9 cellular contexts compared by ENCODE assay signal in the genomic region with DNA sequence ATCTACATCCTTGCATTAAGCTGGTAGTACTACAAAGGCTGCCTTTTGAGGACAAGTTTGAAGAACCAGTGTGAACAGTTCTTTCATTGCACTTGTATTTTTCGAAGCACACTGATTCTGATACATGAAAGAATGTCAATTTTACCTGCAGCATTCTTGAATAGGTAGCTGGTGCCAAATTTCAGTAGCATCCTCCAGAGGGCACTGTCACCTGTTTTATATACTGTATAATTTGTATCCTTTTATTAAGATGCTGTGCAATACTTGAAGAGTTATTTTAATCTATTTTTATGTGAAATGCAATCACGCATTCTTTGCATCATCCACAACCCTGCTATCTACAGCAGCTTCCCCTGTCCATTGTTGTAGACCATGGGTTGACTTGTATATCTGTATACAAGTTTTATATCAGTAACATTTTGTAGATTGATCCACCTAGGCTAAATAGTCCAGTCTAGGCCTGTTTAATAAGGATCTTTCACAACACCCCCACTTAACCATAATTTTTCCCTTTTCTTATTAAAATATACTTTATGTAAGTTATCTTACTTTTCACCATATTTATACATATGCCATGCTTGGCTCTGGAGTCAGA.
DNase-seq lines count a peak whose midpoint lies in the region; ATAC-seq, FAIRE-seq and TF ChIP-seq lines count a peak whose summit lies in the region.
"Had no signal": no experiment of that assay in that cellular context is flagged by ENCODE, and none has a peak within 500 bp of the region (broad histone marks: within the 10 kb centered on the region; RNA-seq: fewer than 3 reads in every experiment).

No MANE protein-coding gene starts in this region.

- ATAC-seq in GM21528 (IDR thresholded peaks at IDR 0.05; ENCODE audit: low FRiP score, unreplicated experiment) (no peak), natural killer cell (no peak)

- FAIRE-seq in GM12892 (lab: Jason Lieb, UNC): no peak

- H2BK15ac ChIP-seq in mesendoderm (replicated peaks; ENCODE audit: low read depth): no peak overlapping the region

- H3K4me2 ChIP-seq in mesendoderm (ENCODE audit: low read length): no peak overlapping the region

- no peak overlapping the region for H4K8ac ChIP-seq in mesendoderm (ENCODE audit: low read depth, low read length)

- H3K27me3 ChIP-seq in brain microvascular endothelial cell (replicated peaks): no peaks in the 10 kb centered on the region
- H3K27me3 ChIP-seq in mesendoderm (ENCODE audit: insufficient read depth, low read length, poor library complexity): no peaks in the 10 kb centered on the region
- H3K27me3 ChIP-seq: upper lobe of left lung had no signal

- WGBS in mesendoderm (ENCODE audit: extremely low coverage, insufficient coverage, low lambda C conversion rate): no CpG with 5 or more reads among the region's 2 CpGs

- H3K4me1 ChIP-seq in mesendoderm (ENCODE audit: control insufficient read depth, low read depth, low read length): peaks cover 4% of the 10 kb centered on the region
- H3K4me1 ChIP-seq: upper lobe of left lung had no signal

- no peak overlapping the region for H3K56ac ChIP-seq in mesendoderm (ENCODE audit: low read length)

- H3K9me3 Mint-ChIP-seq in natural killer cell: peaks cover 13 to 14% of the 10 kb centered on the region in 2 donors

- no peak overlapping the region for H3K4me3 Mint-ChIP-seq in natural killer cell

- no peak for TF ChIP-seq POLR2A in GM12892 (IDR thresholded peaks at IDR 0.05; ENCODE audit: low read depth, low read length)

- H3K4me1 Mint-ChIP-seq in natural killer cell: no peaks in the 10 kb centered on the region

- no peak overlapping the region for H3K27ac ChIP-seq in brain microvascular endothelial cell
- no peak overlapping the region for H3K27ac ChIP-seq in mesendoderm (ENCODE audit: low read depth, low read length)
- H3K27ac ChIP-seq: upper lobe of left lung had no signal

- 0 out of 3 replicates have a peak, but pooled peaks have one; percentile 28 for TF ChIP-seq CTCF in GM12872 (IDR thresholded peaks at IDR 0.05; ENCODE audit: insufficient read depth, low read depth, low read length)
- peak; percentile 67 for TF ChIP-seq CTCF in brain microvascular endothelial cell (IDR thresholded peaks at IDR 0.05; ENCODE audit: low read depth, low read length, missing control alignments)
- TF ChIP-seq CTCF in natural killer cell (IDR thresholded peaks at IDR 0.05): no peak

- no peaks in the 10 kb centered on the region for H3K27me3 Mint-ChIP-seq in natural killer cell (ENCODE audit: low read depth in 2 of 2)

- intact Hi-C loops in natural killer cell (cut with micrococcal nuclease): no loop called here

- H3K4ac ChIP-seq in mesendoderm (ENCODE audit: low read depth, low read length): no peak overlapping the region

- in situ Hi-C loops in brain microvascular endothelial cell (cut with HindIII; ENCODE audit: low pct_ligation_motif_present, low sequenced_read_pairs): no loop called here

- H3K9ac ChIP-seq in mesendoderm (ENCODE audit: low read length): no peak overlapping the region

- no peaks in the 10 kb centered on the region for H3K36me3 Mint-ChIP-seq in natural killer cell

- H3K18ac ChIP-seq in mesendoderm (ENCODE audit: low read length): no peak overlapping the region

- H2BK120ac ChIP-seq in mesendoderm (ENCODE audit: low read depth, low read length): no peak overlapping the region

- H4K5ac ChIP-seq in mesendoderm (ENCODE audit: low read length): no peak overlapping the region

- no peaks in the 10 kb centered on the region for H3K79me1 ChIP-seq in mesendoderm (ENCODE audit: low read length)

- H3K79me2 ChIP-seq in mesendoderm (ENCODE audit: control insufficient read depth, insufficient read depth, low read length): no peaks in the 10 kb centered on the region

- no peak overlapping the region for H2AK5ac ChIP-seq in mesendoderm (ENCODE audit: low read length)

- DNase-seq in NCI-H146 (lab: John Stamatoyannopoulos, UW) (peak; percentile 67), brain microvascular endothelial cell (peak; percentile 12), mesendoderm (peak; percentile 11), GM12892 (ENCODE audit: insufficient read length) (no peak), natural killer cell (no peak), GM19238 (ENCODE audit: insufficient read length, low spot score) (no peak)

- H3K36me3 ChIP-seq in brain microvascular endothelial cell (replicated peaks): no peaks in the 10 kb centered on the region
- H3K36me3 ChIP-seq in mesendoderm (ENCODE audit: control insufficient read depth, insufficient read depth, low read length): no peaks in the 10 kb centered on the region
- H3K36me3 ChIP-seq: upper lobe of left lung had no signal

- H2BK5ac ChIP-seq in mesendoderm (ENCODE audit: low read length): no peak overlapping the region

- no peak overlapping the region for H3K4me3 ChIP-seq in brain microvascular endothelial cell (ENCODE audit: low read depth, low read length)
- H3K4me3 ChIP-seq in mesendoderm (ENCODE audit: low read length): no peak overlapping the region
- H3K4me3 ChIP-seq: upper lobe of left lung had no signal

- no peak overlapping the region for H3K23ac ChIP-seq in mesendoderm (ENCODE audit: low read length)

- no peak overlapping the region for H3K27ac Mint-ChIP-seq in natural killer cell

Comparison
In these comparisons a context has a peak if more than half of its experiments do, and no peak if none do; other contexts are left out.
1. DNase-seq: peak in NCI-H146 (single experiment), brain microvascular endothelial cell (single experiment) and mesendoderm (single experiment); none in GM12892 (single experiment), natural killer cell (single experiment) and GM19238 (single experiment).